8 cellular contexts compared by ENCODE assay signal in the genomic region with DNA sequence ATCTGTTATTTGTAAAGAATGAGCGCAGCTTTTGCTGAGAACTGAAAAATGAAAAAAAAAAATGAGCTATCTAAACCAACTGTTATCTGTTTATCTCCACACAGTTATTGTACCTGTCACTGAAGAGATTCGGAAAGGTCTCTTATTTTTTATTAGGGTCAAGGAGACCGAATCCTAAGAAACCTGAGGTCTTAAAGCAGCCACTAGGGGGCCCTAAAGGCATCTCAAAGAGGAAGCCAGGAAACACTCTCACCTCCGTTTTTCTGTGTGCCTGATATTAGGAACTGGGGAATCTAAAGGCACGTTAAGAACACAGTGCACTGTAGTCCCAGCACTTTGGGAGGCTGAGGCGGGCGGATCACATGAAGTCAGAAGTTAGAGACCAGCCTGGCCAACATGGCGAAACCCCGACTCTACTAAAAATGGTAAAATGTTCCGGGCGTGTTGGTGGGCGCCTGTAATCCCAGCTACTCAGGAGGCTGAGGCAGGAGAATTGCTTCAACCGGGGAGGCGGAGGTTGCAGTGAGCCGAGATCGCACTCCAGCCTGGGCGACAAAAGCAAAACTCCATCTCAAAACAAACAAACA. TPM values are rescaled to one million over a fixed set of nuclear protein-coding genes. Genes with fewer than 3 reads are reported as not detected.
DNase-seq lines count a peak whose midpoint lies in the region; ATAC-seq, FAIRE-seq and TF ChIP-seq lines count a peak whose summit lies in the region.

No MANE protein-coding gene starts in this region.

- in situ Hi-C loops in ACHN (cut with HindIII; ENCODE audit: low pct_ligation_motif_present, low pct_unique_long_range_greater_than_20kb, low sequenced_read_pairs), result no loop called here

- peak; percentile 86 for TF ChIP-seq CTCF in VCaP (conservative IDR thresholded peaks at IDR 0.05)
- TF ChIP-seq CTCF in omental fat pad (IDR thresholded peaks at IDR 0.05), result peak in 1 of 3 donors; percentile 16

- H3K27ac ChIP-seq in VCaP, result no peak overlapping the region

- no peak for FAIRE-seq in frontal cortex (lab: Jason Lieb, UNC)

- ATAC-seq in omental fat pad (ENCODE audit: low FRiP score) (no peak), HG03432 (IDR thresholded peaks at IDR 0.05; ENCODE audit: unreplicated experiment) (no peak), GM21367 (IDR thresholded peaks at IDR 0.05; ENCODE audit: unreplicated experiment) (no peak)

- DNase-seq in ACHN (peak; percentile 71), GM03348 (ENCODE audit: low spot score) (peak; percentile 74), NCI-H1436 (lab: John Stamatoyannopoulos, UW) (peak; percentile 76), frontal cortex (ENCODE audit: low spot score in 2 of 2) (peak; percentile 52 to 62), omental fat pad (ENCODE audit: low spot score) (peak; percentile 29)

RNA-seq across cellular contexts. Expression of a gene that starts 3.5 kb away (rescaled TPM):
- total RNA-seq in frontal cortex (35.5 TPM), omental fat pad (10 to 100 TPM; 16.5 to 31.2 (median 22.3) TPM)
